ENCODE assay signal across 9 cellular contexts in genomic region chr18:21851327-21851961, GRCh38.
DNase-seq lines count a peak whose midpoint lies in the region; FAIRE-seq and TF ChIP-seq lines count a peak whose summit lies in the region.
"Had no signal": no experiment of that assay in that cellular context is flagged by ENCODE, and none has a peak within 500 bp of the region (broad histone marks: within the 10 kb centered on the region; RNA-seq: fewer than 3 reads in every experiment).

No MANE protein-coding gene starts in this region.

- FAIRE-seq in endothelial cell of umbilical vein (lab: Jason Lieb, UNC) = no peak

- no peak overlapping the region for H3K4me3 ChIP-seq in GM12864 (ENCODE audit: low read depth, low read length)
- no peak overlapping the region for H3K4me3 ChIP-seq in endothelial cell of umbilical vein (replicated peaks in 1 of 3; ENCODE audit: insufficient read depth in 1 of 3, low read depth in 1 of 3, low read length in 3 of 3)

- H3K4me2 ChIP-seq in endothelial cell of umbilical vein (ENCODE audit: insufficient read depth, low read length) = no peak overlapping the region

- H3K36me3 Mint-ChIP-seq in progenitor cell of endocrine pancreas (ENCODE audit: insufficient read depth) = peaks cover 16% of the 10 kb centered on the region
- peaks cover 3% of the 10 kb centered on the region for H3K36me3 Mint-ChIP-seq in glutamatergic neuron (ENCODE audit: unreplicated experiment)

- peaks cover 2% of the 10 kb centered on the region in 2 experiments for H3K36me3 ChIP-seq in endothelial cell of umbilical vein (ENCODE audit: control insufficient read depth in 2 of 2, extremely low read depth in 1 of 2, insufficient read depth in 2 of 2, low read length in 2 of 2)

- TF ChIP-seq CTCF in GM12864 (IDR thresholded peaks at IDR 0.05; ENCODE audit: low read depth, low read length, missing control alignments) (peak; percentile 11), endothelial cell of umbilical vein (IDR thresholded peaks at IDR 0.05; ENCODE audit: extremely low read depth in 1 of 2, insufficient read depth in 1 of 2, low read depth in 1 of 2, low read length in 2 of 2) (peak in 1 of 2 donors; percentile 6), progenitor cell of endocrine pancreas (IDR thresholded peaks at IDR 0.05; ENCODE audit: unreplicated experiment) (peak; percentile 28), glutamatergic neuron (IDR thresholded peaks at IDR 0.05; ENCODE audit: partially characterized antibody, unreplicated experiment) (no peak)

- no peaks in the 10 kb centered on the region for H3K27me3 ChIP-seq in endothelial cell of umbilical vein (ENCODE audit: control insufficient read depth in 2 of 2, insufficient read depth in 2 of 2, low read length in 2 of 2)

- intact Hi-C loops in endothelial cell of umbilical vein (cut with micrococcal nuclease) = loop anchor here (1.0 to 2.0 kb wide), 2 partner anchors 31 to 219 kb away; no protein-coding TSS in a partner anchor

- H2AFZ ChIP-seq in endothelial cell of umbilical vein (ENCODE audit: low read depth, low read length) = no peak overlapping the region

- H3K9me1 ChIP-seq in endothelial cell of umbilical vein (replicated peaks; ENCODE audit: control insufficient read depth, extremely low read depth, insufficient read depth, low read length) = no peaks in the 10 kb centered on the region

- no peak for DNase-seq in GM12864 (ENCODE audit: low read depth)
- DNase-seq in M059J (ENCODE audit: low read depth) = peak; percentile 18
- DNase-seq in endothelial cell of umbilical vein (ENCODE audit: low read depth, low spot score) = peak; percentile 32
- DNase-seq in progenitor cell of endocrine pancreas (ENCODE audit: low spot score, unreplicated experiment) = no peak
- DNase-seq in glutamatergic neuron = no peak
- DNase-seq in activated CD4-positive, alpha-beta T cell treated with anti-CD3 and anti-CD28 coated beads for 4 hours = no peak
- no peak for DNase-seq in SHP77 (lab: John Stamatoyannopoulos, UW)
- DNase-seq: activated T-cell treated with anti-CD3 and anti-CD28 coated beads, Interleukin-2, amount 50 U/mL, for 72 hours; NCI-H187 had no signal

- H3K27ac ChIP-seq in endothelial cell of umbilical vein (ENCODE audit: insufficient read depth, low read depth, low read length) = no peak overlapping the region

- TF ChIP-seq POLR2A in endothelial cell of umbilical vein (IDR thresholded peaks at IDR 0.05; ENCODE audit: low read depth, low read length) = no peak

- no peaks in the 10 kb centered on the region for H4K20me1 ChIP-seq in endothelial cell of umbilical vein (replicated peaks; ENCODE audit: control insufficient read depth, extremely low read depth, insufficient read depth, low read length)

- dilution Hi-C loops in endothelial cell of umbilical vein (cut with MboI; ENCODE audit: extremely low pct_ligation_motif_present, low sequenced_read_pairs) = no loop called here

- POLR2A ChIA-PET in endothelial cell of umbilical vein (lab: Charles Lee) = no interaction called here

- no peaks in the 10 kb centered on the region for H3K9me3 ChIP-seq in endothelial cell of umbilical vein (replicated peaks; ENCODE audit: control insufficient read depth, insufficient read depth, low read length)

- no peaks in the 10 kb centered on the region for H3K4me1 ChIP-seq in endothelial cell of umbilical vein (ENCODE audit: control insufficient read depth, extremely low read depth, insufficient read depth, low read length)

- CTCF ChIA-PET in endothelial cell of umbilical vein (lab: Charles Lee) = interaction anchor here (0.9 to 3.0 kb wide), 7 partner anchors 9 to 362 kb away, joined by 3 to 18 read pairs (median 7); no protein-coding TSS in a partner anchor

- H3K27ac Mint-ChIP-seq in progenitor cell of endocrine pancreas = no peak overlapping the region
- no peak overlapping the region for H3K27ac Mint-ChIP-seq in glutamatergic neuron (ENCODE audit: unreplicated experiment)
- H3K27ac Mint-ChIP-seq: activated T-cell treated with anti-CD3 and anti-CD28 coated beads, Interleukin-2, amount 50 U/mL, for 72 hours had no signal

- no peaks in the 10 kb centered on the region for H3K27me3 Mint-ChIP-seq in progenitor cell of endocrine pancreas
- H3K27me3 Mint-ChIP-seq in glutamatergic neuron (ENCODE audit: unreplicated experiment) = no peaks in the 10 kb centered on the region

- H3K4me3 Mint-ChIP-seq in progenitor cell of endocrine pancreas (ENCODE audit: low read depth) (no peak overlapping the region), glutamatergic neuron (ENCODE audit: unreplicated experiment) (no peak overlapping the region)
- H3K4me3 Mint-ChIP-seq: activated T-cell treated with anti-CD3 and anti-CD28 coated beads, Interleukin-2, amount 50 U/mL, for 72 hours had no signal

- H3K9ac ChIP-seq in endothelial cell of umbilical vein (replicated peaks; ENCODE audit: extremely low read depth, insufficient read depth, low read length) = no peak overlapping the region

- no peaks in the 10 kb centered on the region for H3K79me2 ChIP-seq in endothelial cell of umbilical vein (ENCODE audit: control insufficient read depth, insufficient read depth, low read length)

- H3K4me1 Mint-ChIP-seq in progenitor cell of endocrine pancreas (ENCODE audit: low read depth) (peaks cover 19% of the 10 kb centered on the region), glutamatergic neuron (ENCODE audit: low read depth, unreplicated experiment) (peaks cover 8% of the 10 kb centered on the region)

- H3K9me3 Mint-ChIP-seq in progenitor cell of endocrine pancreas (ENCODE audit: low read depth) (no peaks in the 10 kb centered on the region), glutamatergic neuron (ENCODE audit: unreplicated experiment) (no peaks in the 10 kb centered on the region)
- H3K9me3 Mint-ChIP-seq: activated T-cell treated with anti-CD3 and anti-CD28 coated beads, Interleukin-2, amount 50 U/mL, for 72 hours had no signal

- no TSS peak for BruUV-seq in endothelial cell of umbilical vein (replicated peaks; lab: Mats Ljungman, UMichigan)

TF ChIP-seq in endothelial cell of umbilical vein, 7 proteins besides CTCF, POLR2A, EP300 and RAD21:
- TF ChIP-seq FOS (IDR thresholded peaks at IDR 0.05; ENCODE audit: borderline replicate concordance, insufficient read depth, low read length) (no peak), EZH2 (IDR thresholded peaks at IDR 0.05; ENCODE audit: borderline replicate concordance, low read depth, low read length, severe bottlenecking) (no peak), MAX (IDR thresholded peaks at IDR 0.05; ENCODE audit: insufficient read depth, insufficient read length) (no peak), GATA2 (IDR thresholded peaks at IDR 0.05; ENCODE audit: insufficient read depth, insufficient read length, low read depth, low read length) (no peak), MYC (IDR thresholded peaks at IDR 0.05; ENCODE audit: low read depth, low read length) (no peak), POLR2AphosphoS5 (IDR thresholded peaks at IDR 0.05; ENCODE audit: insufficient read depth, low read depth, low read length) (no peak), JUN (IDR thresholded peaks at IDR 0.05; ENCODE audit: borderline replicate concordance, insufficient read depth, insufficient read length, low read depth) (no peak)

Comparison
In these comparisons a context has a peak if more than half of its experiments do, and no peak if none do; other contexts are left out.
1. DNase-seq: peak in M059J (single experiment) and endothelial cell of umbilical vein (single experiment); none in GM12864 (single experiment), progenitor cell of endocrine pancreas (single experiment), glutamatergic neuron (single experiment), activated CD4-positive, alpha-beta T cell treated with anti-CD3 and anti-CD28 coated beads for 4 hours (0 of 2) and SHP77 (0 of 2).